20 cellular contexts compared by ENCODE assay signal in the genomic region with DNA sequence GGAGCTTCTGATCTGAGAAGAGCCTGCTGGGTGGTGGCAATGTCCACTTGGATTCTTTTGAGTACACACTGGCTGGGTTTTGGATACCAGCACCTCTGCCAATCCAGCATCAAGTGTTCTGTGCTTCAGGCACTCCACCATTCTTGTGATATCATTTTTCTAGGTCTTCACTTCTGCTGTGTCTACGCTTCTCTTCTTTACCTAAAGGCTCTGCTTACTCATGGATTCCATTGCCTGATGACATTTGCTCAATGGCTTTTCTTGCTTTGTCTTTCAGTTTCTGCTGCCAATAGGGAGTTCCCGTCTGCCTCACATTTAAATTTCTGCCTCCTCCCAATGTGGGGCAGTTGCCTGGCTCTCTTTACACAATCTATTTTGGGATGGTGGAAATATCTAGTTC. TPM values are rescaled to one million over a fixed set of nuclear protein-coding genes. Genes with fewer than 3 reads are reported as not detected.
DNase-seq lines count a peak whose midpoint lies in the region; ATAC-seq, FAIRE-seq and TF ChIP-seq lines count a peak whose summit lies in the region.
"Had no signal": no experiment of that assay in that cellular context is flagged by ENCODE, and none has a peak within 500 bp of the region (broad histone marks: within the 10 kb centered on the region; RNA-seq: fewer than 3 reads in every experiment).

No MANE protein-coding gene starts in this region.

- no peak overlapping the region for H2AFZ ChIP-seq in GM12878 (ENCODE audit: control insufficient read depth, low read depth, low read length)

- ATAC-seq in GM12878, result peak; percentile 34
- ATAC-seq in stimulated activated memory B cell treated with anti-CD40 and anti-IgM and Interleukin-4, amounts not matched to agents 10 μg/mL and 1 μg/mL and 100 μg/mL, for 72 hours, result peak; percentile 59
- ATAC-seq: left cardiac atrium had no signal

- CTCF ChIA-PET in GM12878 (lab: Yijun Ruan, JAX), result no interaction called here

- in situ Hi-C loops in GM12878 (cut with MboI), result no loop called here

- no peak for TF ChIP-seq POLR2A in GM12878 (IDR thresholded peaks at IDR 0.05; ENCODE audit: low read depth, low read length)

- H3K4me3 Mint-ChIP-seq in activated T-cell treated with anti-CD3 and anti-CD28 coated beads, Interleukin-2, amount 50 U/mL, for 24 hours, result no peak overlapping the region
- H3K4me3 Mint-ChIP-seq in stimulated activated memory B cell treated with anti-CD40 and anti-IgM and Interleukin-4, amounts not matched to agents 10 μg/mL and 1 μg/mL and 100 μg/mL, for 72 hours, result no peak overlapping the region
- H3K4me3 Mint-ChIP-seq: H9 had no signal

- no peaks in the 10 kb centered on the region for H3K36me3 Mint-ChIP-seq in activated T-cell treated with anti-CD3 and anti-CD28 coated beads, Interleukin-2, amount 50 U/mL, for 24 hours (ENCODE audit: low read depth)
- H3K36me3 Mint-ChIP-seq in stimulated activated memory B cell treated with anti-CD40 and anti-IgM and Interleukin-4, amounts not matched to agents 10 μg/mL and 1 μg/mL and 100 μg/mL, for 72 hours, result no peaks in the 10 kb centered on the region

- no peak for FAIRE-seq in GM12878 (lab: Jason Lieb, UNC)

- RAD21 ChIA-PET in GM12878 (lab: Charles Lee; ENCODE audit: unreplicated experiment), result no interaction called here

- H3K9me3 Mint-ChIP-seq in activated T-cell treated with anti-CD3 and anti-CD28 coated beads, Interleukin-2, amount 50 U/mL, for 24 hours, result peaks cover 10% of the 10 kb centered on the region
- H3K9me3 Mint-ChIP-seq in stimulated activated memory B cell treated with anti-CD40 and anti-IgM and Interleukin-4, amounts not matched to agents 10 μg/mL and 1 μg/mL and 100 μg/mL, for 72 hours, result peaks cover 6% of the 10 kb centered on the region

- H3K27ac ChIP-seq in GM12878 (ENCODE audit: control insufficient read depth, insufficient read depth), result no peak overlapping the region
- H3K27ac ChIP-seq: BLaER1 treated with 17β-estradiol and CSF1 and Interleukin-3, amounts not matched to agents 10 nM and 100 nM; Peyer's patch; prostate gland; testis had no signal

- H3K4me1 Mint-ChIP-seq in activated T-cell treated with anti-CD3 and anti-CD28 coated beads, Interleukin-2, amount 50 U/mL, for 24 hours (ENCODE audit: low read depth), result peaks cover 36% of the 10 kb centered on the region
- peaks cover 4% of the 10 kb centered on the region for H3K4me1 Mint-ChIP-seq in stimulated activated memory B cell treated with anti-CD40 and anti-IgM and Interleukin-4, amounts not matched to agents 10 μg/mL and 1 μg/mL and 100 μg/mL, for 72 hours

- no peaks in the 10 kb centered on the region for H3K27me3 ChIP-seq in GM12878 (replicated peaks in 1 of 2; ENCODE audit: control insufficient read depth in 2 of 2, insufficient read depth in 2 of 2, low read length in 1 of 2)
- H3K27me3 ChIP-seq: BLaER1 treated with 17β-estradiol and CSF1 and Interleukin-3, amounts not matched to agents 10 nM and 100 nM; Peyer's patch; testis had no signal

- no peak overlapping the region for H3K4me3 ChIP-seq in GM12878
- H3K4me3 ChIP-seq: BLaER1 treated with 17β-estradiol and CSF1 and Interleukin-3, amounts not matched to agents 10 nM and 100 nM; Peyer's patch; prostate gland; testis had no signal

- no peaks in the 10 kb centered on the region for H3K4me1 ChIP-seq in GM12878 (ENCODE audit: control insufficient read depth, insufficient read depth, low read length)
- H3K4me1 ChIP-seq: BLaER1 treated with 17β-estradiol and CSF1 and Interleukin-3, amounts not matched to agents 10 nM and 100 nM; Peyer's patch; prostate gland; testis had no signal

- TF ChIP-seq EP300 in GM12878 (IDR thresholded peaks at IDR 0.05; ENCODE audit: borderline replicate concordance in 1 of 2, control insufficient read depth in 1 of 2, low read depth in 2 of 2, low read length in 2 of 2), result no peak

- no peak for TF ChIP-seq CTCF in GM12878 (IDR thresholded peaks at IDR 0.05 in 2 of 3, conservative IDR thresholded peaks at IDR 0.05 in 1 of 3; ENCODE audit: control insufficient read depth in 2 of 3, extremely low read depth in 1 of 3, insufficient read depth in 1 of 3, low read depth in 3 of 3, low read length in 3 of 3)

- no peak overlapping the region for H3K9ac ChIP-seq in GM12878 (ENCODE audit: control insufficient read depth, insufficient read depth, low read length)
- H3K9ac ChIP-seq: BLaER1 treated with 17β-estradiol and CSF1 and Interleukin-3, amounts not matched to agents 10 nM and 100 nM had no signal

- DNase-seq in activated T-cell treated with anti-CD3 and anti-CD28 coated beads, Interleukin-2, amount 50 U/mL, for 24 hours, result no peak
- DNase-seq in activated T-cell treated with anti-CD3 and anti-CD28 coated beads for 4 hours (no peak), MV-4-11 (lab: John Stamatoyannopoulos, UW) (peak; percentile 21), GM12878 (ENCODE audit: low read depth, low spot score) (no peak), COLO829 (ENCODE audit: low spot score) (no peak), CD1c-positive myeloid dendritic cell (ENCODE audit: extremely low spot score) (no peak), EL (no peak)
- DNase-seq: activated CD4-positive, alpha-beta T cell treated with anti-CD3 and anti-CD28 coated beads, Interleukin-2, amount 50 U/mL, for 4 hours; H9; head of caudate nucleus; left cardiac atrium; mesenchymal stem cell; NCI-H146; NCI-H2171; NCI-H526; Peyer's patch; testis had no signal

- H3K79me2 ChIP-seq in GM12878 (ENCODE audit: control insufficient read depth, insufficient read depth, low read length), result no peaks in the 10 kb centered on the region

- no peak overlapping the region for H3K4me2 ChIP-seq in GM12878 (ENCODE audit: control insufficient read depth, insufficient read depth)
- H3K4me2 ChIP-seq: BLaER1 treated with 17β-estradiol and CSF1 and Interleukin-3, amounts not matched to agents 10 nM and 100 nM had no signal

- SMC1A ChIA-PET in GM12878 (lab: Charles Lee; ENCODE audit: uncharacterized antibody, unreplicated experiment), result no interaction called here

- no TSS peak for BruUV-seq in GM12878 (replicated peaks; lab: Mats Ljungman, UMichigan)

- H3K9me3 ChIP-seq in GM12878 (replicated peaks; ENCODE audit: control insufficient read depth, insufficient read depth, low read length), result no peaks in the 10 kb centered on the region; the same call in 2 of the 3 replicates
- H3K9me3 ChIP-seq: BLaER1 treated with 17β-estradiol and CSF1 and Interleukin-3, amounts not matched to agents 10 nM and 100 nM; Peyer's patch; prostate gland; testis had no signal

- no peaks in the 10 kb centered on the region for H3K36me3 ChIP-seq in GM12878 (ENCODE audit: control insufficient read depth in 2 of 2, insufficient read depth in 2 of 2, low read length in 1 of 2)
- H3K36me3 ChIP-seq: BLaER1 treated with 17β-estradiol and CSF1 and Interleukin-3, amounts not matched to agents 10 nM and 100 nM; Peyer's patch; prostate gland had no signal

- POLR2A ChIA-PET in GM12878 (lab: Charles Lee), result no interaction called here

- H3K27ac Mint-ChIP-seq in activated T-cell treated with anti-CD3 and anti-CD28 coated beads, Interleukin-2, amount 50 U/mL, for 24 hours, result peak overlapping the region; percentile 50
- H3K27ac Mint-ChIP-seq in stimulated activated memory B cell treated with anti-CD40 and anti-IgM and Interleukin-4, amounts not matched to agents 10 μg/mL and 1 μg/mL and 100 μg/mL, for 72 hours, result no peak overlapping the region
- H3K27ac Mint-ChIP-seq: H9 had no signal

- H3K27me3 Mint-ChIP-seq in activated T-cell treated with anti-CD3 and anti-CD28 coated beads, Interleukin-2, amount 50 U/mL, for 24 hours, result peaks cover 7% of the 10 kb centered on the region
- H3K27me3 Mint-ChIP-seq in stimulated activated memory B cell treated with anti-CD40 and anti-IgM and Interleukin-4, amounts not matched to agents 10 μg/mL and 1 μg/mL and 100 μg/mL, for 72 hours, result peaks cover 18% of the 10 kb centered on the region

- H4K20me1 ChIP-seq in GM12878 (ENCODE audit: control insufficient read depth, insufficient read depth), result no peaks in the 10 kb centered on the region
- H4K20me1 ChIP-seq: BLaER1 treated with 17β-estradiol and CSF1 and Interleukin-3, amounts not matched to agents 10 nM and 100 nM had no signal

- TF ChIP-seq RAD21 in GM12878 (IDR thresholded peaks at IDR 0.05; ENCODE audit: insufficient read depth, low read depth, low read length), result no peak

- intact Hi-C loops in GM12878 (cut with micrococcal nuclease; ENCODE audit: unreplicated experiment), result no loop called here

- 55% methylated on average over 2 of the region's 2 CpGs for WGBS in GM12878 (ENCODE audit: insufficient coverage, insufficient replicate concordance, low lambda C conversion rate, missing lambda C conversion rate)

TF ChIP-seq in GM12878, 131 proteins besides CTCF, POLR2A, EP300 and RAD21 (continues in another document):
- TF ChIP-seq MXI1 (IDR thresholded peaks at IDR 0.05; ENCODE audit: low read depth, low read length), result no peak
- TF ChIP-seq ASH2L (IDR thresholded peaks at IDR 0.05; ENCODE audit: borderline replicate concordance, low read depth), result no peak
- no peak for TF ChIP-seq STAT3 (IDR thresholded peaks at IDR 0.05; ENCODE audit: low read depth, low read length)
- no peak for TF ChIP-seq POLR2AphosphoS5 (IDR thresholded peaks at IDR 0.05; ENCODE audit: low read length)
- no peak for TF ChIP-seq SMAD5 (IDR thresholded peaks at IDR 0.05; ENCODE audit: low read depth)
- no peak for TF ChIP-seq CREB1 (IDR thresholded peaks at IDR 0.05; ENCODE audit: low read depth)

RNA-seq across cellular contexts. Expression of a gene that starts 12.8 kb away (rescaled TPM):
- 0.47 and 0.77 TPM in 2 replicates for total RNA-seq in GM12878 (2013; cell fraction: nucleolus; rRNA removed)
- 0.34 and 2.0 TPM in 2 replicates for total RNA-seq in GM12878 (2014; rRNA removed)
- 0.37 and 0.40 TPM in 2 replicates for total RNA-seq in GM12878 (2014; rRNA removed; fragmentation: Illumina TruSeq; extraction: Trizol)
- total RNA-seq in GM12878 (2021), result 2.1 and 2.2 TPM in 2 replicates
- 0.43 TPM for polyA plus RNA-seq in GM12878 (2011; ENCODE audit: low read depth)
- 0.07 and 0.15 TPM in 2 replicates for polyA plus RNA-seq in GM12878 (2011; rRNA removed)
- 0.02 and 0.03 TPM in 2 replicates for polyA plus RNA-seq in GM12878 (2011; cell fraction: cytosol; rRNA removed)
- 0.03 TPM in 1 of 2 replicates, not detected in the other for polyA plus RNA-seq in GM12878 (2011; cell fraction: nucleus; rRNA removed)
- polyA plus RNA-seq in GM12878 (2012), result 0.39 and 0.52 TPM in 2 replicates
- polyA plus RNA-seq in GM12878 (2014; fragmentation: Illumina TruSeq; extraction: Trizol), result 0.57 and 0.74 TPM in 2 replicates
- under 1 TPM; 0.29 to 0.31 TPM for polyA plus RNA-seq in GM12878 (2014; fragmentation: Nextera tagmentation; extraction: Ambion mirVana)
- 0.24 and 0.32 TPM in 2 replicates for polyA plus RNA-seq in GM12878 (2014; rRNA removed)
- polyA plus RNA-seq in GM12878 (2016; fragmentation: Nextera tagmentation; extraction: Ambion mirVana), result 1 to 10 TPM; 1.2 to 1.5 TPM
- not detected in 2 replicates for polyA minus RNA-seq in GM12878 (2011; rRNA and poly(A)+ RNA removed)
- not detected in 2 replicates for polyA minus RNA-seq in GM12878 (2011; cell fraction: cytosol; rRNA and poly(A)+ RNA removed)
- not detected in 2 replicates for polyA minus RNA-seq in GM12878 (2011; cell fraction: nucleus; rRNA and poly(A)+ RNA removed)
